ENCODE assay signal across 1 cellular context in genomic region chr3:134250717-134251220, GRCh38.
TF ChIP-seq lines count a peak whose summit lies in the region.

TSS of gene RYK (minus strand) at chr3:134250859. CDS start at chr3:134250654, 205 bp downstream.

TF ChIP-seq in K562, 482 proteins besides CTCF, POLR2A, EP300 and RAD21 (continued from another document and continues in another):
- TF ChIP-seq STAT6 (CRISPR knock-in tag; IDR thresholded peaks at IDR 0.05) (0 out of 2 replicates have a peak, but pooled peaks have one; percentile 43), ZNF785 (CRISPR knock-in tag; IDR thresholded peaks at IDR 0.05) (no peak), HCFC1 (IDR thresholded peaks at IDR 0.05; ENCODE audit: low read depth, low read length) (0 out of 2 replicates have a peak, but pooled peaks have one; percentile 17), IRF9 (tag; IDR thresholded peaks at IDR 0.05) (no peak), NCOA2 (IDR thresholded peaks at IDR 0.05; ENCODE audit: partially characterized antibody in 2 of 2) (no peak), ZNF143 (CRISPR knock-in tag; IDR thresholded peaks at IDR 0.05) (no peak), ESRRB (CRISPR knock-in tag; IDR thresholded peaks at IDR 0.05; ENCODE audit: borderline replicate concordance) (no peak), CBFA2T2 (conservative IDR thresholded peaks at IDR 0.05) (no peak), ZNF449 (CRISPR knock-in tag; IDR thresholded peaks at IDR 0.05) (no peak), TAF9B (IDR thresholded peaks at IDR 0.05; ENCODE audit: partially characterized antibody) (peak; percentile 39), RCOR1 (IDR thresholded peaks at IDR 0.05; ENCODE audit: borderline replicate concordance in 1 of 2, low read depth in 2 of 2, low read length in 2 of 2) (peak in 1 of 2 experiments; percentile 47; a peak in 1 of 4 replicates), PCBP2 (IDR thresholded peaks at IDR 0.05; ENCODE audit: low read depth, low read length, poor library complexity, severe bottlenecking) (no peak), EWSR1 (IDR thresholded peaks at IDR 0.05; ENCODE audit: borderline replicate concordance, low read depth, partially characterized antibody) (no peak), BRD4 (IDR thresholded peaks at IDR 0.05) (no peak), MNT (conservative IDR thresholded peaks at IDR 0.05) (peak in 1 of 2 experiments; percentile 67; a peak in 3 of 4 replicates), ZNF445 (CRISPR knock-in tag; IDR thresholded peaks at IDR 0.05; ENCODE audit: low read depth) (no peak), NFYB (IDR thresholded peaks at IDR 0.05; ENCODE audit: extremely low read depth, insufficient read length) (no peak), E2F8 (IDR thresholded peaks at IDR 0.05; ENCODE audit: low read depth, partially characterized antibody) (no peak), TFE3 (CRISPR knock-in tag; IDR thresholded peaks at IDR 0.05) (no peak), ZNF184 (CRISPR knock-in tag; IDR thresholded peaks at IDR 0.05) (no peak), CXXC5 (CRISPR knock-in tag; IDR thresholded peaks at IDR 0.05) (peak; percentile 74), RBM15 (IDR thresholded peaks at IDR 0.05; ENCODE audit: insufficient read depth, low read length) (no peak), ZNF398 (CRISPR knock-in tag; IDR thresholded peaks at IDR 0.05) (no peak), HES1 (IDR thresholded peaks at IDR 0.05; ENCODE audit: low read depth) (no peak), KDM4B (IDR thresholded peaks at IDR 0.05; ENCODE audit: borderline replicate concordance in 2 of 2, low read depth in 1 of 2) (no peak), SREBF1 (IDR thresholded peaks at IDR 0.05; ENCODE audit: borderline replicate concordance, low read depth, low read length) (no peak), SMAD4 (CRISPR knock-in tag; conservative IDR thresholded peaks at IDR 0.05) (peak; percentile 65; the same call in 1 of the 2 replicates), MYBL2 (IDR thresholded peaks at IDR 0.05; ENCODE audit: low read depth) (no peak), MYBL2 (CRISPR knock-in tag; IDR thresholded peaks at IDR 0.05; ENCODE audit: borderline replicate concordance) (no peak), ZBTB1 (CRISPR knock-in tag; IDR thresholded peaks at IDR 0.05; ENCODE audit: borderline replicate concordance, low read depth) (no peak), HIVEP1 (CRISPR knock-in tag; IDR thresholded peaks at IDR 0.05) (no peak), FOXK1 (CRISPR knock-in tag; IDR thresholded peaks at IDR 0.05; ENCODE audit: borderline replicate concordance) (no peak), U2AF1 (optimal IDR thresholded peaks at IDR 0.05; ENCODE audit: low read depth, low read length) (no peak), FOXJ2 (tag; IDR thresholded peaks at IDR 0.05) (no peak), ZNF644 (tag; IDR thresholded peaks at IDR 0.05; ENCODE audit: low read depth) (peak; percentile 72; the same call in 1 of the 2 replicates), MCM5 (IDR thresholded peaks at IDR 0.05; ENCODE audit: low read depth) (no peak), ZNF766 (CRISPR knock-in tag; conservative IDR thresholded peaks at IDR 0.05) (peak; percentile 75), HSF4 (CRISPR knock-in tag; IDR thresholded peaks at IDR 0.05; ENCODE audit: borderline replicate concordance) (no peak), MAFF (IDR thresholded peaks at IDR 0.05; ENCODE audit: low read length) (no peak), STAG1 (CRISPR knock-in tag; IDR thresholded peaks at IDR 0.05; ENCODE audit: borderline replicate concordance) (no peak), PTRF (tag; IDR thresholded peaks at IDR 0.05) (no peak), RNF219 (CRISPR knock-in tag; IDR thresholded peaks at IDR 0.05) (no peak), GTF2F1 (IDR thresholded peaks at IDR 0.05; ENCODE audit: low read depth, low read length) (no peak), SMARCE1 (IDR thresholded peaks at IDR 0.05) (no peak), RHOXF2B (CRISPR knock-in tag; conservative IDR thresholded peaks at IDR 0.05) (no peak), GABPA (tag; conservative IDR thresholded peaks at IDR 0.05; ENCODE audit: low read depth) (0 out of 2 replicates have a peak, but pooled peaks have one; percentile 36), ATF3 (IDR thresholded peaks at IDR 0.05) (no peak), ATF3 (CRISPR knock-in tag; conservative IDR thresholded peaks at IDR 0.05) (no peak), ZNF175 (CRISPR knock-in tag; IDR thresholded peaks at IDR 0.05; ENCODE audit: low read depth) (no peak), ZBTB17 (CRISPR knock-in tag; IDR thresholded peaks at IDR 0.05) (no peak)
